1 cellular context compared by ENCODE assay signal in genomic region chr2:87740932-87741331, GRCh38. TPM values are rescaled to one million over a fixed set of nuclear protein-coding genes. Genes with fewer than 3 reads are reported as not detected.
"Had no signal": no experiment of that assay in that cellular context is flagged by ENCODE, and none has a peak within 500 bp of the region (broad histone marks: within the 10 kb centered on the region; RNA-seq: fewer than 3 reads in every experiment).

No MANE protein-coding gene starts in this region.

RNA-seq across cellular contexts. Expression of gene PLGLB2, which starts 7.0 kb away (rescaled TPM):
- total RNA-seq: kidney had no signal
